10 cellular contexts compared by ENCODE assay signal in the genomic region with DNA sequence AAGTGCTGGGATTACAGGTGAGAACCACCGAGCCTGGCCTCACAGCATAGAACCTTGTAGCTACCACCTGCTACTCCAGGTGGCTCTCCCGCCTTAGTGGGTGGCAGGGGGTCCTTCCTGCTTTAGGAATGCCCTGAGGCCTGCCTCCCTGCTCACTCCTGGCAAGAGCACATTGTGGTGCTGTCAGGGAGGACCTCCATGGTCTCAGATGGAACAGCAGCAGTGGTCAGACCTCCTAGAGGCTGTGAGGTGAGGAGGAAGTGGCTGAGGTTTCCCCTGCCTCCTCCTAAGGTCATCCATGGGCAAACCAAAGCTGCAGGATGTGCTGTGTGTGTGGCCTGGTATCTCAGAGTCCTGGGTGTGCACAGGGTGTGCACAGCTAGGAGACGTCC. TPM values are rescaled to one million over a fixed set of nuclear protein-coding genes. Genes with fewer than 3 reads are reported as not detected.
DNase-seq lines count a peak whose midpoint lies in the region; ATAC-seq and TF ChIP-seq lines count a peak whose summit lies in the region.
"Had no signal": no experiment of that assay in that cellular context is flagged by ENCODE, and none has a peak within 500 bp of the region (broad histone marks: within the 10 kb centered on the region; RNA-seq: fewer than 3 reads in every experiment).

No MANE protein-coding gene starts in this region.

- POLR2A ChIA-PET in RWPE1 (lab: Yijun Ruan, JAX; ENCODE audit: low non-redundant PET): interaction anchor here (0.7 kb wide), 1 partner anchor 12 kb away, joined by 4 read pairs; no protein-coding TSS in a partner anchor

- CTCF ChIA-PET in RWPE1 (lab: Yijun Ruan, JAX): interaction anchor here (0.5 to 2.4 kb wide), 8 partner anchors 10 to 210 kb away, joined by 3 to 16 read pairs (median 4); no protein-coding TSS in a partner anchor

- TF ChIP-seq CTCF in RWPE1 (conservative IDR thresholded peaks at IDR 0.05; ENCODE audit: low read depth) (no peak), gastroesophageal sphincter (IDR thresholded peaks at IDR 0.05) (no peak), parathyroid adenoma (IDR thresholded peaks at IDR 0.05) (no peak), GM10266 (IDR thresholded peaks at IDR 0.05; ENCODE audit: control insufficient read depth, insufficient read depth, low read depth, missing control alignments) (no peak)

- H3K36me3 ChIP-seq in gastroesophageal sphincter (no peaks in the 10 kb centered on the region), parathyroid adenoma (ENCODE audit: control insufficient read depth, insufficient read depth, low read length) (no peaks in the 10 kb centered on the region)

- H3K9ac ChIP-seq in parathyroid adenoma: no peak overlapping the region

- peaks cover 45% of the 10 kb centered on the region for H3K79me2 ChIP-seq in parathyroid adenoma

- peak overlapping the region; percentile 59 for H3K4me2 ChIP-seq in parathyroid adenoma (ENCODE audit: low read length)

- peak overlapping the region; percentile 91 for H3K27ac ChIP-seq in RWPE1
- H3K27ac ChIP-seq in gastroesophageal sphincter: peak overlapping the region in 3 of 4 donors; percentile 71 to 82 (median 77)
- peak overlapping the region; percentile 67 for H3K27ac ChIP-seq in parathyroid adenoma

- H2AFZ ChIP-seq in parathyroid adenoma: no peak overlapping the region

- no peak for TF ChIP-seq EP300 in gastroesophageal sphincter (IDR thresholded peaks at IDR 0.05)

- H3K27me3 ChIP-seq in gastroesophageal sphincter: peaks cover 55% of the 10 kb centered on the region
- H3K27me3 ChIP-seq in parathyroid adenoma (ENCODE audit: control insufficient read depth, insufficient read depth, low read length): no peaks in the 10 kb centered on the region

- H3K4me1 ChIP-seq in gastroesophageal sphincter (peaks cover 0 to 100% (median 43%) of the 10 kb centered on the region in 3 donors), parathyroid adenoma (peaks cover 30% of the 10 kb centered on the region)

- H3K4me3 ChIP-seq in gastroesophageal sphincter (peak overlapping the region in 1 of 2 donors; percentile 2), parathyroid adenoma (ENCODE audit: low read depth, low read length) (no peak overlapping the region)

- H3K9me3 ChIP-seq in gastroesophageal sphincter (no peaks in the 10 kb centered on the region), parathyroid adenoma (ENCODE audit: control insufficient read depth, low read length) (no peaks in the 10 kb centered on the region)

- WGBS in gastroesophageal sphincter (ENCODE audit: low coverage in 1 of 2), 2 donors: 50 to 56% methylated on average over 1 of the region's 3 CpGs

- ATAC-seq in gastroesophageal sphincter (no peak), GM21786 (IDR thresholded peaks at IDR 0.05; ENCODE audit: unreplicated experiment) (no peak)

- peak; percentile 35 for DNase-seq in EL
- no peak for DNase-seq in RWPE1 (ENCODE audit: low spot score)
- DNase-seq in GM10266 (ENCODE audit: extremely low spot score): no peak
- DNase-seq in NCI-H2029 treated with DMSO at 0.1 percent for 48 hours (lab: John Stamatoyannopoulos, UW): no peak
- no peak for DNase-seq in NCI-H345 (lab: John Stamatoyannopoulos, UW)
- DNase-seq: effector CD8-positive, alpha-beta T cell; stimulated activated CD4-positive, alpha-beta T cell treated with anti-CD3 and anti-CD28 coated beads, Interleukin-2, amount 100 ng/mL, for 48 hours had no signal

- no peak for TF ChIP-seq POLR2A in gastroesophageal sphincter (IDR thresholded peaks at IDR 0.05)

RNA-seq across cellular contexts. Expression of a gene that starts 6.7 kb away (rescaled TPM):
- total RNA-seq in gastroesophageal sphincter: 10 to 100 TPM; 15.3 to 20.4 (median 17.3) TPM
